Comparison of ENCODE assay signal across 11 cellular contexts in the genomic region with DNA sequence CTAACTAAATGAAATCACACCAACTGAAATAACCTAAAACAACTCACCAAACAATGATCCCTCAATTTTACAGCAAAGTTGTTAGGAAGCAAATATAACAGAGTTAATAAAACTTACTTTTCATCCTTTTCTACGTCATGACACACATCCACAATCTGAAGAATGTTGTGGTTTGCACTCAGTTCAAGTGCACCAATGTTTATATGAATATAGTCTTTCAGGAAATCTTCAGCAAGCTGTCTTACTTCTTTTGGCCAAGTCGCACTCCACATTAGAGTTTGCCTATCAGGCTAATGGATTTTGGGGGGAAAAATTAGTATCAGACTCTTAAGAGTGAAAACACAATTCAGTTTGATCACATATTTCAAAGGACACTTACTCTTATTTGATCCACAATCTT. TPM values are rescaled to one million over a fixed set of nuclear protein-coding genes. Genes with fewer than 3 reads are reported as not detected.
DNase-seq lines count a peak whose midpoint lies in the region; ATAC-seq and TF ChIP-seq lines count a peak whose summit lies in the region.
"Had no signal": no experiment of that assay in that cellular context is flagged by ENCODE, and none has a peak within 500 bp of the region (broad histone marks: within the 10 kb centered on the region; RNA-seq: fewer than 3 reads in every experiment).

No MANE protein-coding gene starts in this region.

- no peaks in the 10 kb centered on the region for H3K9me3 Mint-ChIP-seq in activated CD8-positive, alpha-beta memory T cell treated with anti-CD3 and anti-CD28 coated beads, Interleukin-2, amount 10 ng/mL, durations not matched to agents 7 days and 5 days (ENCODE audit: low read depth)
- no peaks in the 10 kb centered on the region for H3K9me3 Mint-ChIP-seq in activated T-helper 1 cell treated with anti-CD3 and anti-CD28 coated beads, Interleukin-12 subunit alpha, Interleukin-12 subunit beta, Interleukin-2, Interleukin-4 antibody, amounts not matched to agents 30 ng/mL and 10 ng/mL and 1 ng/mL, durations not matched to agents 14 hours and 24 hours and 36 hours

- DNase-seq in activated CD8-positive, alpha-beta memory T cell treated with anti-CD3 and anti-CD28 coated beads, Interleukin-2, amount 10 ng/mL, durations not matched to agents 7 days and 5 days = no peak
- DNase-seq in activated CD8-positive, alpha-beta memory T cell treated with anti-CD3 and anti-CD28 coated beads for 24 hours = no peak
- DNase-seq in activated T-helper 1 cell treated with anti-CD3 and anti-CD28 coated beads, Interleukin-12 subunit alpha, Interleukin-12 subunit beta, Interleukin-2, Interleukin-4 antibody, amounts not matched to agents 30 ng/mL and 10 ng/mL and 1 ng/mL, durations not matched to agents 14 hours and 24 hours and 36 hours (ENCODE audit: low spot score) = no peak
- DNase-seq in fibroblast of villous mesenchyme (ENCODE audit: low read depth) (peak; percentile 52), smooth muscle cell (lab: John Stamatoyannopoulos, UW; ENCODE audit: unreplicated experiment) (no peak), COLO668 (lab: John Stamatoyannopoulos, UW; ENCODE audit: unreplicated experiment) (no peak), omental fat pad (ENCODE audit: low spot score) (no peak), posterior vena cava (ENCODE audit: low spot score) (no peak)
- DNase-seq: spleen had no signal

- H3K4me3 Mint-ChIP-seq in activated CD8-positive, alpha-beta memory T cell treated with anti-CD3 and anti-CD28 coated beads, Interleukin-2, amount 10 ng/mL, durations not matched to agents 7 days and 5 days = no peak overlapping the region
- peak overlapping the region; percentile 41 for H3K4me3 Mint-ChIP-seq in activated T-helper 1 cell treated with anti-CD3 and anti-CD28 coated beads, Interleukin-12 subunit alpha, Interleukin-12 subunit beta, Interleukin-2, Interleukin-4 antibody, amounts not matched to agents 30 ng/mL and 10 ng/mL and 1 ng/mL, durations not matched to agents 14 hours and 24 hours and 36 hours

- H3K27me3 Mint-ChIP-seq in activated CD8-positive, alpha-beta memory T cell treated with anti-CD3 and anti-CD28 coated beads, Interleukin-2, amount 10 ng/mL, durations not matched to agents 7 days and 5 days = peaks cover 2% of the 10 kb centered on the region
- no peaks in the 10 kb centered on the region for H3K27me3 Mint-ChIP-seq in activated T-helper 1 cell treated with anti-CD3 and anti-CD28 coated beads, Interleukin-12 subunit alpha, Interleukin-12 subunit beta, Interleukin-2, Interleukin-4 antibody, amounts not matched to agents 30 ng/mL and 10 ng/mL and 1 ng/mL, durations not matched to agents 14 hours and 24 hours and 36 hours (ENCODE audit: insufficient read depth)

- H3K27me3 ChIP-seq in smooth muscle cell (ENCODE audit: low read depth) = no peaks in the 10 kb centered on the region
- H3K27me3 ChIP-seq: spleen had no signal

- H3K36me3 ChIP-seq in smooth muscle cell (ENCODE audit: low read depth) = peaks cover 52% of the 10 kb centered on the region

- H3K36me3 Mint-ChIP-seq in activated CD8-positive, alpha-beta memory T cell treated with anti-CD3 and anti-CD28 coated beads, Interleukin-2, amount 10 ng/mL, durations not matched to agents 7 days and 5 days = peaks cover 76% of the 10 kb centered on the region
- peaks cover 79% of the 10 kb centered on the region for H3K36me3 Mint-ChIP-seq in activated T-helper 1 cell treated with anti-CD3 and anti-CD28 coated beads, Interleukin-12 subunit alpha, Interleukin-12 subunit beta, Interleukin-2, Interleukin-4 antibody, amounts not matched to agents 30 ng/mL and 10 ng/mL and 1 ng/mL, durations not matched to agents 14 hours and 24 hours and 36 hours (ENCODE audit: low read depth)

- TF ChIP-seq CTCF in fibroblast of villous mesenchyme (IDR thresholded peaks at IDR 0.05; ENCODE audit: insufficient read depth, low read depth, low read length) (no peak), smooth muscle cell (IDR thresholded peaks at IDR 0.05; ENCODE audit: borderline replicate concordance, insufficient read depth, poor library complexity, severe bottlenecking) (no peak), omental fat pad (IDR thresholded peaks at IDR 0.05) (no peak)

- CTCF ChIA-PET in activated CD8-positive, alpha-beta memory T cell treated with anti-CD3 and anti-CD28 coated beads, Interleukin-2, amount 10 ng/mL, durations not matched to agents 7 days and 5 days (lab: Charles Lee) = interaction anchor here (1.2 to 7.2 kb wide), 3 partner anchors 11 to 84 kb away, joined by 3 to 68 read pairs (median 4); no protein-coding TSS in a partner anchor

- no peaks in the 10 kb centered on the region for H3K9me3 ChIP-seq in smooth muscle cell (replicated peaks; ENCODE audit: low read depth)
- H3K9me3 ChIP-seq: spleen had no signal

- no peak for ATAC-seq in activated CD8-positive, alpha-beta memory T cell treated with anti-CD3 and anti-CD28 coated beads, Interleukin-2, amount 10 ng/mL, durations not matched to agents 7 days and 5 days
- ATAC-seq in omental fat pad (ENCODE audit: low FRiP score) = no peak
- ATAC-seq: left lobe of liver had no signal

- H3F3A ChIP-seq in smooth muscle cell (ENCODE audit: low read depth) = peaks cover 67% of the 10 kb centered on the region

- H2AFZ ChIP-seq in smooth muscle cell (ENCODE audit: low read depth) = no peak overlapping the region

- peaks cover 24% of the 10 kb centered on the region for H3K4me1 ChIP-seq in smooth muscle cell (ENCODE audit: low read depth)

- H3K4me3 ChIP-seq in fibroblast of villous mesenchyme (ENCODE audit: low read depth, low read length) (no peak overlapping the region), smooth muscle cell (no peak overlapping the region)

- peaks cover 63% of the 10 kb centered on the region for H3K79me2 ChIP-seq in smooth muscle cell (ENCODE audit: low read depth)

- peak overlapping the region; percentile 48 for H3K27ac Mint-ChIP-seq in activated CD8-positive, alpha-beta memory T cell treated with anti-CD3 and anti-CD28 coated beads, Interleukin-2, amount 10 ng/mL, durations not matched to agents 7 days and 5 days
- peak overlapping the region; percentile 0 for H3K27ac Mint-ChIP-seq in activated T-helper 1 cell treated with anti-CD3 and anti-CD28 coated beads, Interleukin-12 subunit alpha, Interleukin-12 subunit beta, Interleukin-2, Interleukin-4 antibody, amounts not matched to agents 30 ng/mL and 10 ng/mL and 1 ng/mL, durations not matched to agents 14 hours and 24 hours and 36 hours

- H3K4me2 ChIP-seq in smooth muscle cell = peak overlapping the region; percentile 86

- peaks cover 89% of the 10 kb centered on the region for H4K20me1 ChIP-seq in smooth muscle cell (ENCODE audit: low read depth)

- peaks cover 71% of the 10 kb centered on the region for H3K4me1 Mint-ChIP-seq in activated CD8-positive, alpha-beta memory T cell treated with anti-CD3 and anti-CD28 coated beads, Interleukin-2, amount 10 ng/mL, durations not matched to agents 7 days and 5 days
- peaks cover 60% of the 10 kb centered on the region for H3K4me1 Mint-ChIP-seq in activated T-helper 1 cell treated with anti-CD3 and anti-CD28 coated beads, Interleukin-12 subunit alpha, Interleukin-12 subunit beta, Interleukin-2, Interleukin-4 antibody, amounts not matched to agents 30 ng/mL and 10 ng/mL and 1 ng/mL, durations not matched to agents 14 hours and 24 hours and 36 hours (ENCODE audit: low read depth)

- H3K27ac ChIP-seq in smooth muscle cell (ENCODE audit: low read depth) = peak overlapping the region; percentile 99

- WGBS in smooth muscle cell (ENCODE audit: low lambda C conversion rate) = 52% methylated on average over 2 of the region's 2 CpGs

- H3K9ac ChIP-seq in smooth muscle cell (ENCODE audit: low read depth) = no peak overlapping the region

- intact Hi-C loops in activated T-helper 1 cell treated with anti-CD3 and anti-CD28 coated beads, Interleukin-12 subunit alpha, Interleukin-12 subunit beta, Interleukin-2, Interleukin-4 antibody, amounts not matched to agents 30 ng/mL and 10 ng/mL and 1 ng/mL, durations not matched to agents 14 hours and 24 hours and 36 hours (cut with micrococcal nuclease) = no loop called here
- intact Hi-C loops in posterior vena cava (cut with DNase I) = no loop called here

RNA-seq across cellular contexts. Expression of a gene that starts 3.3 kb away (rescaled TPM):
- total RNA-seq in activated CD8-positive, alpha-beta memory T cell treated with anti-CD3 and anti-CD28 coated beads, Interleukin-2, amount 10 ng/mL, durations not matched to agents 7 days and 5 days = 100 to 1,000 TPM; 842 to 926 TPM
- total RNA-seq in activated T-helper 1 cell treated with anti-CD3 and anti-CD28 coated beads, Interleukin-12 subunit alpha, Interleukin-12 subunit beta, Interleukin-2, Interleukin-4 antibody, amounts not matched to agents 30 ng/mL and 10 ng/mL and 1 ng/mL, durations not matched to agents 14 hours and 24 hours and 36 hours = 920 and 926 TPM in 2 replicates
- 335 and 361 TPM in 2 replicates for total RNA-seq in fibroblast of villous mesenchyme
- 679 and 752 TPM in 2 replicates for total RNA-seq in smooth muscle cell
- 446 and 533 TPM in 2 replicates for polyA plus RNA-seq in smooth muscle cell
- total RNA-seq in omental fat pad = 100 to 1,000 TPM; 584 to 997 (median 913) TPM
- 100 to 1,000 TPM; 615 to 636 TPM for total RNA-seq in posterior vena cava

RNA-seq across cellular contexts. Expression of a gene that starts 4.0 kb away (rescaled TPM):
- total RNA-seq in activated CD8-positive, alpha-beta memory T cell treated with anti-CD3 and anti-CD28 coated beads, Interleukin-2, amount 10 ng/mL, durations not matched to agents 7 days and 5 days = 10 to 100 TPM; 45.7 to 52.6 TPM
- total RNA-seq in activated T-helper 1 cell treated with anti-CD3 and anti-CD28 coated beads, Interleukin-12 subunit alpha, Interleukin-12 subunit beta, Interleukin-2, Interleukin-4 antibody, amounts not matched to agents 30 ng/mL and 10 ng/mL and 1 ng/mL, durations not matched to agents 14 hours and 24 hours and 36 hours = 42.4 and 46.4 TPM in 2 replicates
- total RNA-seq in fibroblast of villous mesenchyme (26.3 and 27.1 TPM in 2 replicates), smooth muscle cell (55.4 and 59.5 TPM in 2 replicates), omental fat pad (10 to 100 TPM; 30.4 to 60.5 (median 41.3) TPM), posterior vena cava (10 to 100 TPM; 29.7 to 33.0 TPM)
- 21.3 and 35.6 TPM in 2 replicates for polyA plus RNA-seq in smooth muscle cell

RNA-seq across cellular contexts. Expression of a gene that starts 6.0 kb away (rescaled TPM):
- 10 to 100 TPM; 36.0 to 47.3 TPM for total RNA-seq in activated CD8-positive, alpha-beta memory T cell treated with anti-CD3 and anti-CD28 coated beads, Interleukin-2, amount 10 ng/mL, durations not matched to agents 7 days and 5 days
- 33.3 and 36.5 TPM in 2 replicates for total RNA-seq in activated T-helper 1 cell treated with anti-CD3 and anti-CD28 coated beads, Interleukin-12 subunit alpha, Interleukin-12 subunit beta, Interleukin-2, Interleukin-4 antibody, amounts not matched to agents 30 ng/mL and 10 ng/mL and 1 ng/mL, durations not matched to agents 14 hours and 24 hours and 36 hours
- total RNA-seq in fibroblast of villous mesenchyme = 8.4 and 12.5 TPM in 2 replicates
- total RNA-seq in smooth muscle cell = 8.2 and 22.6 TPM in 2 replicates
- 8.0 and 11.8 TPM in 2 replicates for polyA plus RNA-seq in smooth muscle cell
- 10 to 100 TPM in 2 of 4 donors, 1 to 10 TPM in 2; 6.3 to 27.3 (median 13.7) TPM for total RNA-seq in omental fat pad
- total RNA-seq in posterior vena cava = 10 to 100 TPM; 10.3 to 10.7 TPM

RNA-seq across cellular contexts. Expression of a gene that starts 53.9 kb away (rescaled TPM):
- total RNA-seq in activated CD8-positive, alpha-beta memory T cell treated with anti-CD3 and anti-CD28 coated beads, Interleukin-2, amount 10 ng/mL, durations not matched to agents 7 days and 5 days = under 1 TPM in 1 of 2 experiments, not detected in 1; 0.82 TPM
- total RNA-seq in activated T-helper 1 cell treated with anti-CD3 and anti-CD28 coated beads, Interleukin-12 subunit alpha, Interleukin-12 subunit beta, Interleukin-2, Interleukin-4 antibody, amounts not matched to agents 30 ng/mL and 10 ng/mL and 1 ng/mL, durations not matched to agents 14 hours and 24 hours and 36 hours = 0.26 and 0.37 TPM in 2 replicates
- total RNA-seq in fibroblast of villous mesenchyme = 2.6 and 3.9 TPM in 2 replicates
- total RNA-seq in smooth muscle cell = not detected in 2 replicates
- polyA plus RNA-seq in smooth muscle cell = not detected in 2 replicates
- total RNA-seq in omental fat pad = 10 to 100 TPM in 3 of 4 donors, 1 to 10 TPM in 1; 7.1 to 25.1 (median 18.2) TPM
- total RNA-seq in posterior vena cava = 10 to 100 TPM in 1 of 2 donors, 1 to 10 TPM in 1; 9.4 to 18.9 TPM
- total RNA-seq: epithelial cell of proximal tubule had no signal
